In genomic region chr19:18203863-18204393, GRCh38 we compare ENCODE assay signal across 8 cellular contexts. TPM values are rescaled to one million over a fixed set of nuclear protein-coding genes. Genes with fewer than 3 reads are reported as not detected.
DNase-seq lines count a peak whose midpoint lies in the region; ATAC-seq and TF ChIP-seq lines count a peak whose summit lies in the region.

Gene RAB3A, minus strand, starts transcription at chr19:18204042. Its CDS starts 1,302 bp downstream, at chr19:18202740.

- ATAC-seq in GM18907 (IDR thresholded peaks at IDR 0.05; ENCODE audit: unreplicated experiment) (peak; percentile 90), HG03159 (IDR thresholded peaks at IDR 0.05; ENCODE audit: unreplicated experiment) (peak; percentile 87), WTC11 (peak; percentile 91)

- no peaks in the 10 kb centered on the region for H3K27me3 Mint-ChIP-seq in WTC11 (ENCODE audit: low read depth)

- no peaks in the 10 kb centered on the region for H3K27me3 ChIP-seq in AG04450 (ENCODE audit: control insufficient read depth, insufficient read depth, low read length)

- H3K4me1 Mint-ChIP-seq in WTC11: peaks cover 22% of the 10 kb centered on the region

- H3K27ac Mint-ChIP-seq in WTC11: peak within 1 kb of the TSS; percentile 99

- TF ChIP-seq CTCF in AG04450 (IDR thresholded peaks at IDR 0.05; ENCODE audit: low read depth, low read length) (no peak), WTC11 (IDR thresholded peaks at IDR 0.05) (no peak), cardiac fibroblast (IDR thresholded peaks at IDR 0.05; ENCODE audit: low read depth, low read length) (no peak)

- H3K9me3 Mint-ChIP-seq in WTC11: no peaks in the 10 kb centered on the region

- H3K9me3 ChIP-seq in AG04450 (ENCODE audit: control insufficient read depth, insufficient read depth, low read length): no peaks in the 10 kb centered on the region; the same call in 1 of the 2 replicates

- H3K4me3 ChIP-seq in AG04450 (ENCODE audit: low read depth, low read length) (peak within 1 kb of the TSS; percentile 93), cardiac fibroblast (replicated peaks in 1 of 2; ENCODE audit: low read depth in 2 of 2, low read length in 2 of 2) (peak within 1 kb of the TSS; percentile 85 to 87), skin epidermis (peak within 1 kb of the TSS; percentile 56 to 91 (median 68))

- H3K4me3 Mint-ChIP-seq in WTC11: peak within 1 kb of the TSS; percentile 95

- peak within 1 kb of the TSS; percentile 100 for H3K27ac ChIP-seq in AG04450 (ENCODE audit: low read depth, low read length)
- H3K27ac ChIP-seq in skin epidermis: peak within 1 kb of the TSS in 20 of 21 experiments; percentile 71 to 95 (median 88)

- DNase-seq in AG04450 (ENCODE audit: low read depth, low spot score): peak; percentile 100
- DNase-seq in NCI-H2227 treated with DMSO at 0.1 percent for 48 hours (lab: John Stamatoyannopoulos, UW): peak; percentile 99
- DNase-seq in WTC11 (ENCODE audit: low spot score): peak; percentile 100
- peak; percentile 100 for DNase-seq in cardiac fibroblast (ENCODE audit: low read depth in 2 of 2)
- DNase-seq in iPS-NIHi11 (ENCODE audit: low spot score): peak; percentile 92

- H3K36me3 Mint-ChIP-seq in WTC11: peaks cover 20% of the 10 kb centered on the region

- CTCF ChIA-PET in AG04450 (lab: Charles Lee): interaction anchor here (1.0 to 7.1 kb wide), 3 partner anchors 10 to 48 kb away, joined by 3 to 56 read pairs (median 13); no protein-coding TSS in a partner anchor
- CTCF ChIA-PET in WTC11 (lab: Charles Lee): interaction anchor here (0.6 to 9.7 kb wide), 21 partner anchors 11 to 344 kb away, joined by 3 to 369 read pairs (median 4); partner anchors contain the start of genes GDF15, JUND, MPV17L2 and PIK3R2

- POLR2A ChIA-PET in AG04450 (lab: Yijun Ruan, JAX): interaction anchor here (1.0 to 3.6 kb wide), 6 partner anchors 11 to 119 kb away, joined by 3 to 30 read pairs (median 6); partner anchors contain the start of genes JUND, LSM4, MPV17L2 and PIK3R2
- POLR2A ChIA-PET in WTC11 (lab: Charles Lee): interaction anchor here (0.6 to 4.0 kb wide), 8 partner anchors 16 to 620 kb away, joined by 3 to 34 read pairs (median 9); partner anchors contain the start of gene JUND

TF ChIP-seq in WTC11, 78 proteins besides CTCF, POLR2A, EP300 and RAD21:
- TF ChIP-seq, protein P1, sequence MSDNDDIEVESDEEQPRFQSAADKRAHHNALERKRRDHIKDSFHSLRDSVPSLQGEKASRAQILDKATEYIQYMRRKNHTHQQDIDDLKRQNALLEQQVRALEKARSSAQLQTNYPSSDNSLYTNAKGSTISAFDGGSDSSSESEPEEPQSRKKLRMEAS (CRISPR knock-in tag; IDR thresholded peaks at IDR 0.05): 0 out of 2 replicates have a peak, but pooled peaks have one; percentile 50
- TF ChIP-seq SMAD3 (CRISPR knock-in tag; IDR thresholded peaks at IDR 0.05; ENCODE audit: borderline replicate concordance): no peak
- no peak for TF ChIP-seq NR2C2 (CRISPR knock-in tag; IDR thresholded peaks at IDR 0.05)
- peak; percentile 94 for TF ChIP-seq SP1 (CRISPR knock-in tag; conservative IDR thresholded peaks at IDR 0.05)
- TF ChIP-seq NFYB (CRISPR knock-in tag; conservative IDR thresholded peaks at IDR 0.05; ENCODE audit: low read depth): peak; percentile 99
- TF ChIP-seq, protein P2, sequence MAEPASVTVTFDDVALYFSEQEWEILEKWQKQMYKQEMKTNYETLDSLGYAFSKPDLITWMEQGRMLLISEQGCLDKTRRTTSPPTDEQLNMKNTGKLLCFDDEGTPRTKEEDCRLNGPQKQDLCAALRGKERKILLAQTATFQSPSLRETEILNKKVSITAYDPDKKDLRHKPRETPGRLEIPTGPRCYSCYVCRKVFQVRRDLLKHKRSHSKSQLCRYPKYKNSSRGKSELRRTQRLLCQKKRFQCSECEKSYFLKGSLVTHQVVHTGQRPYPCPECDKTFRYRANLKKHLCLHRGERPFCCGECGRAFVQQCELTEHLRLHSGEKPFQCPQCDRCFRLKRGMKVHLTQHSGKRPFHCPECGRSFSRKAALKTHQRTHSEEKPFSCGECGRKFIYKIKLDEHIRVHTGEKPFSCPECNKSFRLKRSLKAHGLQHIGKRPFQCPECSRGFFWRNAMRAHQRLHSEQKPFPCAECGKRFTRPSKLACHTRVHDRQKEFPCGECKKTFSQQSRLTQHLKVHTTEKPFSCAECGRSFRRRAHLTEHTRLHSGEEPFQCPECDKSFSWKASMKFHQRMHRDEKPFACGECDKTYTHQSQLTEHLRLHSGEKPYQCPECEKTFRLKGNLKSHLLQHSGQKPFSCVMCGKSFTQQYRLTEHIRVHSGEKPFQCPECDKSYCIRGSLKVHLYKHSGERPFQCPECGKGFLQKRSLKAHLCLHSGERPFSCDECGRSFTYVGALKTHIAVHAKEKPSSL (CRISPR knock-in tag; conservative IDR thresholded peaks at IDR 0.05): no peak

RNA-seq across cellular contexts. Expression of gene RAB3A, which starts in this region (rescaled TPM):
- polyA plus RNA-seq in AG04450 (2011; rRNA removed): 2.8 and 6.1 TPM in 2 replicates
- 14.0 and 25.7 TPM in 2 replicates for polyA minus RNA-seq in AG04450 (2011; rRNA and poly(A)+ RNA removed)
- total RNA-seq in WTC11 (2021): 12.2 to 14.7 TPM (median 14.6 TPM) in 3 replicates

Comparison
In these comparisons a context has a peak if more than half of its experiments do, and no peak if none do; other contexts are left out.
1. Peak in every context shown above with its lines: DNase-seq, ATAC-seq, H3K4me3 ChIP-seq and H3K27ac ChIP-seq.